1 cellular context compared by ENCODE assay signal in genomic region chr19:54454781-54455675, GRCh38.
TF ChIP-seq lines count a peak whose summit lies in the region.

No MANE protein-coding gene starts in this region.

TF ChIP-seq in GM12878, 131 proteins besides CTCF, POLR2A, EP300 and RAD21:
- TF ChIP-seq POLR2AphosphoS5 (IDR thresholded peaks at IDR 0.05; ENCODE audit: low read length) (peak; percentile 16; the same call in 1 of the 2 replicates), IKZF2 (IDR thresholded peaks at IDR 0.05) (no peak)
